Comparison of ENCODE assay signal across 31 cellular contexts in genomic region chr15:64117759-64118487, GRCh38. TPM values are rescaled to one million over a fixed set of nuclear protein-coding genes. Genes with fewer than 3 reads are reported as not detected.
"Had no signal": no experiment of that assay in that cellular context is flagged by ENCODE, and none has a peak within 500 bp of the region (broad histone marks: within the 10 kb centered on the region; RNA-seq: fewer than 3 reads in every experiment).

No MANE protein-coding gene starts in this region.

- H3K4me3 Mint-ChIP-seq: activated CD4-positive, alpha-beta memory T cell treated with anti-CD3 and anti-CD28 coated beads for 36 hours; activated naive CD8-positive, alpha-beta T cell treated with anti-CD3 and anti-CD28 coated beads for 36 hours; activated T-cell treated with anti-CD3 and anti-CD28 coated beads, Interleukin-2, amount 50 U/mL, for 72 hours; brain; immature natural killer cell; nephron; stimulated activated naive B cell treated with anti-CD40 and anti-IgM and Interleukin-4, amounts not matched to agents 10 μg/mL and 1 μg/mL and 100 μg/mL, for 72 hours had no signal

- H3K4me3 ChIP-seq: adrenal gland, ascending aorta, cardiac muscle cell, prostate gland, skin epidermis, stomach, suprapubic skin, transverse colon, vagina had no signal

- H3K4me1 Mint-ChIP-seq: brain, nephron had no signal

- H3K9me3 Mint-ChIP-seq: activated CD4-positive, alpha-beta memory T cell treated with anti-CD3 and anti-CD28 coated beads for 36 hours; activated naive CD8-positive, alpha-beta T cell treated with anti-CD3 and anti-CD28 coated beads for 36 hours; activated T-cell treated with anti-CD3 and anti-CD28 coated beads, Interleukin-2, amount 50 U/mL, for 72 hours; brain; immature natural killer cell; nephron; stimulated activated naive B cell treated with anti-CD40 and anti-IgM and Interleukin-4, amounts not matched to agents 10 μg/mL and 1 μg/mL and 100 μg/mL, for 72 hours had no signal

- H3K9me3 ChIP-seq: adrenal gland, ascending aorta, neutrophil, prostate gland, stomach, suprapubic skin, transverse colon, vagina had no signal

- H3K27ac Mint-ChIP-seq: activated CD4-positive, alpha-beta memory T cell treated with anti-CD3 and anti-CD28 coated beads for 36 hours; activated naive CD8-positive, alpha-beta T cell treated with anti-CD3 and anti-CD28 coated beads for 36 hours; activated T-cell treated with anti-CD3 and anti-CD28 coated beads, Interleukin-2, amount 50 U/mL, for 72 hours; brain had no signal

- DNase-seq: activated CD4-positive, alpha-beta memory T cell treated with anti-CD3 and anti-CD28 coated beads for 36 hours; activated CD4-positive, alpha-beta T cell treated with anti-CD3 and anti-CD28 coated beads for 4 hours; activated effector memory CD4-positive, alpha-beta T cell treated with Interleukin-2 at 50 U/mL for 16 hours; activated naive CD4-positive, alpha-beta T cell treated with Interleukin-2 at 50 U/mL for 16 hours; activated naive CD8-positive, alpha-beta T cell treated with anti-CD3 and anti-CD28 coated beads for 36 hours; activated T-cell treated with anti-CD3 and anti-CD28 coated beads, Interleukin-2, amount 50 U/mL, for 72 hours; adrenal gland; cortex of kidney; foreskin fibroblast; head of caudate nucleus; hypothalamus; immature natural killer cell; kidney; retina; stimulated activated CD4-positive, alpha-beta T cell treated with anti-CD3 and anti-CD28 coated beads, Interleukin-4, amount 100 ng/mL, for 24 hours; stimulated activated naive B cell treated with anti-CD40 and anti-IgM and Interleukin-4, amounts not matched to agents 10 μg/mL and 1 μg/mL and 100 μg/mL, for 72 hours; stomach; transverse colon had no signal

- H3K27ac ChIP-seq: adrenal gland, ascending aorta, cardiac muscle cell, neutrophil, prostate gland, skin epidermis, stomach, suprapubic skin, transverse colon, vagina, VCaP had no signal

- H3K27me3 Mint-ChIP-seq: activated CD4-positive, alpha-beta memory T cell treated with anti-CD3 and anti-CD28 coated beads for 36 hours; activated naive CD8-positive, alpha-beta T cell treated with anti-CD3 and anti-CD28 coated beads for 36 hours; brain; stimulated activated naive B cell treated with anti-CD40 and anti-IgM and Interleukin-4, amounts not matched to agents 10 μg/mL and 1 μg/mL and 100 μg/mL, for 72 hours had no signal

- H3K27me3 ChIP-seq: adrenal gland, ascending aorta, cardiac muscle cell, neutrophil, stomach, suprapubic skin, transverse colon, vagina had no signal

- ATAC-seq: activated T-cell treated with anti-CD3 and anti-CD28 coated beads, Interleukin-2, amount 50 U/mL, for 72 hours; esophagus mucosa; left lobe of liver; sciatic nerve; stimulated activated naive B cell treated with anti-CD40 and anti-IgM and Interleukin-4, amounts not matched to agents 10 μg/mL and 1 μg/mL and 100 μg/mL, for 72 hours had no signal

- H3K4me1 ChIP-seq: ascending aorta, prostate gland, suprapubic skin, transverse colon, vagina had no signal

RNA-seq across cellular contexts. Expression of gene SNX22, which starts 33.6 kb away (rescaled TPM):
- total RNA-seq: vagina had no signal
